ENCODE assay signal across 34 cellular contexts in genomic region chr2:6083131-6083530, GRCh38.
"Had no signal": no experiment of that assay in that cellular context is flagged by ENCODE, and none has a peak within 500 bp of the region (broad histone marks: within the 10 kb centered on the region; RNA-seq: fewer than 3 reads in every experiment).

No MANE protein-coding gene starts in this region.

- DNase-seq: activated CD4-positive, alpha-beta T cell treated with anti-CD3 and anti-CD28 coated beads for 4 hours; activated CD4-positive, alpha-beta T cell treated with anti-CD3 and anti-CD28 coated beads, Interleukin-2, amount 50 U/mL, for 4 hours; activated effector memory CD4-positive, alpha-beta T cell treated with Interleukin-2 at 50 U/mL for 16 hours; activated naive CD4-positive, alpha-beta T cell treated with anti-CD3 and anti-CD28 coated beads for 36 hours; activated naive CD8-positive, alpha-beta T cell treated with anti-CD3 and anti-CD28 coated beads for 36 hours; activated T-cell treated with anti-CD3 and anti-CD28 coated beads for 4 hours; adrenal gland; aorta; dermis blood vessel endothelial cell; effector CD4-positive, alpha-beta T cell; foreskin keratinocyte; left ventricle myocardium inferior; natural killer cell; stimulated activated CD4-positive, alpha-beta T cell treated with anti-CD3 and anti-CD28 coated beads, Interleukin-1b, Interleukin-23, amount 100 ng/mL, for 48 hours; stimulated activated CD4-positive, alpha-beta T cell treated with anti-CD3 and anti-CD28 coated beads, Interleukin-4, amount 100 ng/mL, for 4 hours; stimulated activated CD8-positive, alpha-beta memory T cell treated with anti-CD3 and anti-CD28 coated beads, Interleukin-4, amount 100 ng/mL, for 48 hours; stimulated activated naive CD8-positive, alpha-beta T cell treated with anti-CD3 and anti-CD28 coated beads, Interleukin-15, amount 100 ng/mL, for 72 hours; T-helper 9 cell; tibial artery; upper lobe of right lung had no signal

- H3K4me1 ChIP-seq: adrenal gland, esophagus muscularis mucosa, foreskin keratinocyte, tibial artery, upper lobe of right lung had no signal

- H3K27me3 ChIP-seq: adrenal gland, esophagus muscularis mucosa, foreskin keratinocyte, neutrophil, tibial artery, upper lobe of right lung had no signal

- H3K27ac ChIP-seq: adrenal gland, esophagus muscularis mucosa, foreskin keratinocyte, left ventricle myocardium inferior, neutrophil, skin epidermis, tibial artery, upper lobe of right lung, VCaP had no signal

- H3K27me3 Mint-ChIP-seq: central memory CD8-positive, alpha-beta T cell; stimulated activated memory B cell treated with anti-CD40 and anti-IgM and Interleukin-4, amounts not matched to agents 10 μg/mL and 1 μg/mL and 100 μg/mL, for 72 hours had no signal

- H3K9me3 Mint-ChIP-seq: activated naive CD4-positive, alpha-beta T cell treated with anti-CD3 and anti-CD28 coated beads for 36 hours; T-helper 1 cell treated with Interleukin-12 subunit alpha and Interleukin-12 subunit beta and Interleukin-4 antibody, amounts not matched to agents 30 μg/mL and 1 μg/mL, for 36 hours had no signal

- H3K4me3 ChIP-seq: adrenal gland, esophagus muscularis mucosa, left ventricle myocardium inferior, lung, skin epidermis, tibial artery, upper lobe of right lung had no signal

- ATAC-seq: foreskin keratinocyte; natural killer cell; sciatic nerve; stimulated activated memory B cell treated with anti-CD40 and anti-IgM and Interleukin-4, amounts not matched to agents 10 μg/mL and 1 μg/mL and 100 μg/mL, for 72 hours; stimulated activated naive CD8-positive, alpha-beta T cell treated with anti-CD3 and anti-CD28 coated beads, Interleukin-15, amount 100 ng/mL, for 72 hours; upper lobe of right lung had no signal

- H3K9me3 ChIP-seq: adrenal gland, esophagus muscularis mucosa, neutrophil, upper lobe of right lung had no signal

- H3K36me3 Mint-ChIP-seq: activated naive CD8-positive, alpha-beta T cell treated with anti-CD3 and anti-CD28 coated beads for 36 hours; natural killer cell; stimulated activated memory B cell treated with anti-CD40 and anti-IgM and Interleukin-4, amounts not matched to agents 10 μg/mL and 1 μg/mL and 100 μg/mL, for 72 hours had no signal

- H3K27ac Mint-ChIP-seq: activated naive CD4-positive, alpha-beta T cell treated with anti-CD3 and anti-CD28 coated beads for 36 hours; activated naive CD8-positive, alpha-beta T cell treated with anti-CD3 and anti-CD28 coated beads for 36 hours; natural killer cell; progenitor cell of endocrine pancreas; stimulated activated memory B cell treated with anti-CD40 and anti-IgM and Interleukin-4, amounts not matched to agents 10 μg/mL and 1 μg/mL and 100 μg/mL, for 72 hours; T-helper 1 cell treated with Interleukin-12 subunit alpha and Interleukin-12 subunit beta and Interleukin-4 antibody, amounts not matched to agents 30 μg/mL and 1 μg/mL, for 36 hours had no signal

- H3K4me3 Mint-ChIP-seq: activated naive CD4-positive, alpha-beta T cell treated with anti-CD3 and anti-CD28 coated beads for 36 hours; activated naive CD8-positive, alpha-beta T cell treated with anti-CD3 and anti-CD28 coated beads for 36 hours; central memory CD8-positive, alpha-beta T cell; natural killer cell; stimulated activated memory B cell treated with anti-CD40 and anti-IgM and Interleukin-4, amounts not matched to agents 10 μg/mL and 1 μg/mL and 100 μg/mL, for 72 hours; stimulated activated naive CD8-positive, alpha-beta T cell treated with anti-CD3 and anti-CD28 coated beads, Interleukin-15, amount 100 ng/mL, for 72 hours; T-helper 1 cell treated with Interleukin-12 subunit alpha and Interleukin-12 subunit beta and Interleukin-4 antibody, amounts not matched to agents 30 μg/mL and 1 μg/mL, for 36 hours had no signal

- H3K36me3 ChIP-seq: adrenal gland, esophagus muscularis mucosa, left ventricle myocardium inferior, neutrophil, tibial artery, upper lobe of right lung had no signal

- H3K4me1 Mint-ChIP-seq: activated naive CD8-positive, alpha-beta T cell treated with anti-CD3 and anti-CD28 coated beads for 36 hours; central memory CD8-positive, alpha-beta T cell; natural killer cell; stimulated activated memory B cell treated with anti-CD40 and anti-IgM and Interleukin-4, amounts not matched to agents 10 μg/mL and 1 μg/mL and 100 μg/mL, for 72 hours; stimulated activated naive CD8-positive, alpha-beta T cell treated with anti-CD3 and anti-CD28 coated beads, Interleukin-15, amount 100 ng/mL, for 72 hours had no signal

- FAIRE-seq: bronchial epithelial cell, colon, islet of Langerhans, TTC549 had no signal
